In genomic region chr3:184756151-184756681, GRCh38 we compare ENCODE assay signal across 8 cellular contexts. TPM values are rescaled to one million over a fixed set of nuclear protein-coding genes. Genes with fewer than 3 reads are reported as not detected.
DNase-seq lines count a peak whose midpoint lies in the region; ATAC-seq, FAIRE-seq and TF ChIP-seq lines count a peak whose summit lies in the region.

No MANE protein-coding gene starts in this region.

- WGBS in spleen, 5 donors, result 39 to 57% (median 44%) methylated on average over 6 of the region's 6 CpGs

- H3K36me3 Mint-ChIP-seq in IgD-negative memory B cell, result no peaks in the 10 kb centered on the region
- H3K36me3 Mint-ChIP-seq in WTC11, result peaks cover 4% of the 10 kb centered on the region; the same call in 1 of the 2 replicates

- H3K27ac Mint-ChIP-seq in IgD-negative memory B cell (peak overlapping the region in 2 of 3 donors; percentile 54 to 63), WTC11 (peak overlapping the region; percentile 80)

- H3K27me3 ChIP-seq in spleen (replicated peaks in 1 of 7), result no peaks in the 10 kb centered on the region

- H3K9me3 ChIP-seq in kidney (ENCODE audit: control insufficient read depth in 1 of 2, low read length in 2 of 2) (no peaks in the 10 kb centered on the region), spleen (no peaks in the 10 kb centered on the region)

- no peaks in the 10 kb centered on the region for H3K9me3 Mint-ChIP-seq in IgD-negative memory B cell
- H3K9me3 Mint-ChIP-seq in WTC11, result peaks cover 4% of the 10 kb centered on the region

- intact Hi-C loops in kidney (cut with DNase I) (no loop called here), spleen (cut with DNase I; ENCODE audit: low total_unique reads) (no loop called here)

- POLR2A ChIA-PET in WTC11 (lab: Charles Lee), result interaction anchor here (0.5 to 1.2 kb wide), 3 partner anchors 10 to 44 kb away, joined by 3 to 4 read pairs (median 3); partner anchors contain the start of gene MAGEF1

- H3K9ac ChIP-seq in kidney (ENCODE audit: low read length in 2 of 2), result no peak overlapping the region

- H3K4me3 Mint-ChIP-seq in IgD-negative memory B cell, result peak overlapping the region in 1 of 4 donors; percentile 3
- peak overlapping the region; percentile 4; the same call in 1 of the 2 replicates for H3K4me3 Mint-ChIP-seq in WTC11

- TF ChIP-seq CTCF in WTC11 (IDR thresholded peaks at IDR 0.05) (no peak), kidney (IDR thresholded peaks at IDR 0.05; ENCODE audit: borderline replicate concordance, extremely low read depth, insufficient read depth) (no peak), spleen (IDR thresholded peaks at IDR 0.05 in 8 of 11, conservative IDR thresholded peaks at IDR 0.05 in 3 of 11) (no peak)

- H3K4me1 Mint-ChIP-seq in IgD-negative memory B cell (peaks cover 0 to 7% (median 4%) of the 10 kb centered on the region in 3 donors), WTC11 (peaks cover 55% of the 10 kb centered on the region)

- TF ChIP-seq POLR2A in spleen (IDR thresholded peaks at IDR 0.05), result no peak

- no peaks in the 10 kb centered on the region for H3K27me3 Mint-ChIP-seq in IgD-negative memory B cell
- H3K27me3 Mint-ChIP-seq in WTC11 (ENCODE audit: low read depth), result no peaks in the 10 kb centered on the region

- H3K4me1 ChIP-seq in kidney (ENCODE audit: control insufficient read depth in 1 of 2, insufficient read depth in 1 of 2, low read depth in 1 of 2, low read length in 2 of 2) (peaks cover 0 to 11% of the 10 kb centered on the region in 2 donors), spleen (peaks cover 15 to 32% (median 25%) of the 10 kb centered on the region in 6 donors)

- DNase-seq in WTC11 (ENCODE audit: low spot score) (peak; percentile 40), kidney (peak; percentile 45), spleen (peak; percentile 68), NCI-H146 (lab: John Stamatoyannopoulos, UW) (no peak), T-helper 2 cell (no peak), NK-92 (lab: John Stamatoyannopoulos, UW; ENCODE audit: unreplicated experiment) (no peak)

- ATAC-seq in WTC11 (peak; percentile 71), GM21447 (IDR thresholded peaks at IDR 0.05; ENCODE audit: unreplicated experiment) (no peak)

- H3K36me3 ChIP-seq in kidney (ENCODE audit: control insufficient read depth in 1 of 2, insufficient read depth in 2 of 2, low read length in 2 of 2), result no peaks in the 10 kb centered on the region
- H3K36me3 ChIP-seq in spleen, result no peaks in the 10 kb centered on the region

- H3K4me3 ChIP-seq in kidney (ENCODE audit: low read length in 2 of 2) (no peak overlapping the region), spleen (no peak overlapping the region)

- CTCF ChIA-PET in WTC11 (lab: Charles Lee), result interaction anchor here (0.5 to 3.7 kb wide), 15 partner anchors 8 to 385 kb away, joined by 3 to 19 read pairs (median 5); partner anchors contain the start of gene EPHB3

- H3K27ac ChIP-seq in kidney (ENCODE audit: low read depth in 2 of 2, low read length in 2 of 2), result no peak overlapping the region
- peak overlapping the region in 6 of 8 donors; percentile 36 to 70 (median 60) for H3K27ac ChIP-seq in spleen

- FAIRE-seq in kidney (lab: Jason Lieb, UNC), result no peak

TF ChIP-seq in WTC11, 78 proteins besides CTCF, POLR2A, EP300 and RAD21:
- TF ChIP-seq HMGA2 (CRISPR knock-in tag; IDR thresholded peaks at IDR 0.05) (no peak), ZNF423 (CRISPR knock-in tag; IDR thresholded peaks at IDR 0.05) (0 out of 2 replicates have a peak, but pooled peaks have one; percentile 39)

RNA-seq across cellular contexts. Expression of gene MAGEF1, which starts 44.4 kb away (rescaled TPM):
- polyA plus RNA-seq in IgD-negative memory B cell, result 20.0 TPM
- 59.1 to 72.9 TPM (median 63.1 TPM) in 3 replicates for total RNA-seq in WTC11 (2021)
- total RNA-seq in kidney, result 37.9 TPM
- polyA plus RNA-seq in kidney (ENCODE audit: insufficient read depth, low read depth, low replicate concordance), result 50.0 TPM
- total RNA-seq in spleen, result 10 to 100 TPM; 16.5 to 22.6 (median 19.0) TPM
- polyA plus RNA-seq in spleen, result 10 to 100 TPM; 36.2 to 42.1 (median 38.1) TPM

RNA-seq across cellular contexts. Expression of gene VPS8, which starts 55.8 kb away (rescaled TPM):
- 22.2 TPM for polyA plus RNA-seq in IgD-negative memory B cell
- 44.9 to 49.5 TPM (median 46.1 TPM) in 3 replicates for total RNA-seq in WTC11 (2021)
- total RNA-seq in kidney, result 55.0 TPM
- 10.8 TPM for polyA plus RNA-seq in kidney (ENCODE audit: insufficient read depth, low read depth, low replicate concordance)
- total RNA-seq in spleen, result 100 to 1,000 TPM in 5 of 7 donors, 10 to 100 TPM in 2; 88.6 to 169 (median 109) TPM
- 10 to 100 TPM in 2 of 3 donors, 1 to 10 TPM in 1; 9.1 to 12.0 (median 11.6) TPM for polyA plus RNA-seq in spleen

Comparison
In these comparisons a context has a peak if more than half of its experiments do, and no peak if none do; other contexts are left out.
1. DNase-seq: peak in WTC11 (single experiment), kidney (single experiment) and spleen (single experiment); none in NCI-H146 (single experiment), T-helper 2 cell (0 of 5) and NK-92 (single experiment).
2. H3K27ac ChIP-seq: peak in spleen (6 of 8); none in kidney (0 of 2).